8 cellular contexts compared by ENCODE assay signal in genomic region chr2:17753803-17754663, GRCh38. TPM values are rescaled to one million over a fixed set of nuclear protein-coding genes. Genes with fewer than 3 reads are reported as not detected.
DNase-seq lines count a peak whose midpoint lies in the region; ATAC-seq and TF ChIP-seq lines count a peak whose summit lies in the region.

Gene GEN1, plus strand, starts transcription at chr2:17754138. Its CDS starts 5,806 bp downstream, at chr2:17759944.
Gene SMC6, minus strand, starts transcription at chr2:17753810. Its CDS starts 7,864 bp downstream, at chr2:17745946.

- H3K27ac ChIP-seq in thymus (ENCODE audit: low read depth): peak within 1 kb of the TSS; percentile 97

- WGBS in thymus: under 1% methylated on average over 76 of the region's 76 CpGs

- H3K9me3 Mint-ChIP-seq in activated naive CD8-positive, alpha-beta T cell treated with anti-CD3 and anti-CD28 coated beads, Interleukin-2, amount 10 ng/mL, durations not matched to agents 7 days and 5 days: no peaks in the 10 kb centered on the region
- H3K9me3 Mint-ChIP-seq in osteocyte (ENCODE audit: unreplicated experiment): no peaks in the 10 kb centered on the region

- intact Hi-C loops in head of caudate nucleus (cut with DNase I): no loop called here

- no peak for TF ChIP-seq CTCF in GM12875 (IDR thresholded peaks at IDR 0.05; ENCODE audit: borderline replicate concordance, insufficient read depth, low read depth, low read length)
- no peak for TF ChIP-seq CTCF in osteocyte (IDR thresholded peaks at IDR 0.05)

- H3K36me3 Mint-ChIP-seq in activated naive CD8-positive, alpha-beta T cell treated with anti-CD3 and anti-CD28 coated beads, Interleukin-2, amount 10 ng/mL, durations not matched to agents 7 days and 5 days: peaks cover 6% of the 10 kb centered on the region
- H3K36me3 Mint-ChIP-seq in osteocyte (ENCODE audit: unreplicated experiment): no peaks in the 10 kb centered on the region

- peak; percentile 97 to 99 (median 98) for DNase-seq in NCI-H1417 (lab: John Stamatoyannopoulos, UW)
- DNase-seq in SW 1271 (lab: John Stamatoyannopoulos, UW): peak; percentile 90 to 94
- peak; percentile 96 for DNase-seq in activated naive CD8-positive, alpha-beta T cell treated with anti-CD3 and anti-CD28 coated beads, Interleukin-2, amount 10 ng/mL, durations not matched to agents 7 days and 5 days
- peak; percentile 84 to 96 (median 92) for DNase-seq in head of caudate nucleus
- DNase-seq in osteocyte (ENCODE audit: extremely low spot score, unreplicated experiment): peak; percentile 98

- no peaks in the 10 kb centered on the region for H3K9me3 ChIP-seq in thymus (ENCODE audit: control insufficient read depth)

- H3K4me3 ChIP-seq in GM12875 (ENCODE audit: low read depth, low read length): peak within 1 kb of the TSS; percentile 64
- peak within 1 kb of the TSS; percentile 97 for H3K4me3 ChIP-seq in thymus (ENCODE audit: low read length)

- ATAC-seq in HG02763 (IDR thresholded peaks at IDR 0.05; ENCODE audit: unreplicated experiment): peak; percentile 70
- peak; percentile 86 for ATAC-seq in activated naive CD8-positive, alpha-beta T cell treated with anti-CD3 and anti-CD28 coated beads, Interleukin-2, amount 10 ng/mL, durations not matched to agents 7 days and 5 days (ENCODE audit: low read depth)

- no peaks in the 10 kb centered on the region for H3K27me3 ChIP-seq in thymus (ENCODE audit: control insufficient read depth, insufficient read depth)

- no peaks in the 10 kb centered on the region for H3K36me3 ChIP-seq in thymus (ENCODE audit: control insufficient read depth, insufficient read depth)

- peak within 1 kb of the TSS; percentile 82 for H3K4me3 Mint-ChIP-seq in activated naive CD8-positive, alpha-beta T cell treated with anti-CD3 and anti-CD28 coated beads, Interleukin-2, amount 10 ng/mL, durations not matched to agents 7 days and 5 days
- H3K4me3 Mint-ChIP-seq in osteocyte (ENCODE audit: unreplicated experiment): peak within 1 kb of the TSS; percentile 95

- no peaks in the 10 kb centered on the region for H3K4me1 ChIP-seq in thymus (ENCODE audit: control insufficient read depth, insufficient read depth, low read length)

- peaks cover 37% of the 10 kb centered on the region for H3K4me1 Mint-ChIP-seq in activated naive CD8-positive, alpha-beta T cell treated with anti-CD3 and anti-CD28 coated beads, Interleukin-2, amount 10 ng/mL, durations not matched to agents 7 days and 5 days
- peaks cover 47% of the 10 kb centered on the region for H3K4me1 Mint-ChIP-seq in osteocyte (ENCODE audit: unreplicated experiment)

- H3K27me3 Mint-ChIP-seq in activated naive CD8-positive, alpha-beta T cell treated with anti-CD3 and anti-CD28 coated beads, Interleukin-2, amount 10 ng/mL, durations not matched to agents 7 days and 5 days: no peaks in the 10 kb centered on the region
- no peaks in the 10 kb centered on the region for H3K27me3 Mint-ChIP-seq in osteocyte (ENCODE audit: unreplicated experiment)

- peak within 1 kb of the TSS; percentile 94 for H3K27ac Mint-ChIP-seq in activated naive CD8-positive, alpha-beta T cell treated with anti-CD3 and anti-CD28 coated beads, Interleukin-2, amount 10 ng/mL, durations not matched to agents 7 days and 5 days
- peak within 1 kb of the TSS; percentile 99 for H3K27ac Mint-ChIP-seq in osteocyte (ENCODE audit: unreplicated experiment)

- POLR2A ChIA-PET in activated naive CD8-positive, alpha-beta T cell treated with anti-CD3 and anti-CD28 coated beads, Interleukin-2, amount 10 ng/mL, durations not matched to agents 7 days and 5 days (lab: Charles Lee): interaction anchor here (0.8 to 1.0 kb wide), 4 partner anchors 14 to 38 kb away, joined by 3 to 4 read pairs (median 3); no protein-coding TSS in a partner anchor

RNA-seq across cellular contexts. Expression of gene GEN1, which starts in this region (rescaled TPM):
- total RNA-seq in activated naive CD8-positive, alpha-beta T cell treated with anti-CD3 and anti-CD28 coated beads, Interleukin-2, amount 10 ng/mL, durations not matched to agents 7 days and 5 days: 10 to 100 TPM; 30.6 to 31.1 TPM
- 5.5 and 11.0 TPM in 2 replicates for total RNA-seq in osteocyte
- polyA plus RNA-seq in thymus: 6.6 TPM

RNA-seq across cellular contexts. Expression of gene SMC6, which starts in this region (rescaled TPM):
- total RNA-seq in activated naive CD8-positive, alpha-beta T cell treated with anti-CD3 and anti-CD28 coated beads, Interleukin-2, amount 10 ng/mL, durations not matched to agents 7 days and 5 days: 10 to 100 TPM; 25.1 to 27.9 TPM
- total RNA-seq in osteocyte: 21.3 and 22.5 TPM in 2 replicates
- 15.9 TPM for polyA plus RNA-seq in thymus

Comparison
In these comparisons a context has a peak if more than half of its experiments do, and no peak if none do; other contexts are left out.
1. Peak in every context shown above with its lines: DNase-seq, ATAC-seq, H3K4me3 ChIP-seq and H3K27ac ChIP-seq.